In genomic region chr5:4191703-4192102, GRCh38 we compare ENCODE assay signal across 1 cellular context.
TF ChIP-seq lines count a peak whose summit lies in the region.

No MANE protein-coding gene starts in this region.

TF ChIP-seq in K562, 482 proteins besides CTCF, POLR2A, EP300 and RAD21 (continued from another document):
- no peak for TF ChIP-seq MYC (IDR thresholded peaks at IDR 0.05; ENCODE audit: low read depth, low read length)
- TF ChIP-seq MYC (CRISPR knock-in tag; IDR thresholded peaks at IDR 0.05; ENCODE audit: borderline replicate concordance, low read depth): no peak
- no peak for TF ChIP-seq CHCHD3 (CRISPR knock-in tag; IDR thresholded peaks at IDR 0.05)
- no peak for TF ChIP-seq RCOR1 (IDR thresholded peaks at IDR 0.05; ENCODE audit: borderline replicate concordance in 1 of 2, low read depth in 2 of 2, low read length in 2 of 2)
- TF ChIP-seq ETV6 (IDR thresholded peaks at IDR 0.05; ENCODE audit: borderline replicate concordance in 1 of 2, low read depth in 2 of 2, low read length in 1 of 2): no peak
- TF ChIP-seq ETV6 (CRISPR knock-in tag; IDR thresholded peaks at IDR 0.05; ENCODE audit: borderline replicate concordance): no peak
- TF ChIP-seq HNRNPH1 (optimal IDR thresholded peaks at IDR 0.05; ENCODE audit: low read depth, low read length): no peak
- TF ChIP-seq GATAD2A (IDR thresholded peaks at IDR 0.05): no peak
- TF ChIP-seq ATF2 (CRISPR knock-in tag; IDR thresholded peaks at IDR 0.05): no peak
- TF ChIP-seq HMG20B (CRISPR knock-in tag; IDR thresholded peaks at IDR 0.05): no peak
